8 cellular contexts compared by ENCODE assay signal in the genomic region with DNA sequence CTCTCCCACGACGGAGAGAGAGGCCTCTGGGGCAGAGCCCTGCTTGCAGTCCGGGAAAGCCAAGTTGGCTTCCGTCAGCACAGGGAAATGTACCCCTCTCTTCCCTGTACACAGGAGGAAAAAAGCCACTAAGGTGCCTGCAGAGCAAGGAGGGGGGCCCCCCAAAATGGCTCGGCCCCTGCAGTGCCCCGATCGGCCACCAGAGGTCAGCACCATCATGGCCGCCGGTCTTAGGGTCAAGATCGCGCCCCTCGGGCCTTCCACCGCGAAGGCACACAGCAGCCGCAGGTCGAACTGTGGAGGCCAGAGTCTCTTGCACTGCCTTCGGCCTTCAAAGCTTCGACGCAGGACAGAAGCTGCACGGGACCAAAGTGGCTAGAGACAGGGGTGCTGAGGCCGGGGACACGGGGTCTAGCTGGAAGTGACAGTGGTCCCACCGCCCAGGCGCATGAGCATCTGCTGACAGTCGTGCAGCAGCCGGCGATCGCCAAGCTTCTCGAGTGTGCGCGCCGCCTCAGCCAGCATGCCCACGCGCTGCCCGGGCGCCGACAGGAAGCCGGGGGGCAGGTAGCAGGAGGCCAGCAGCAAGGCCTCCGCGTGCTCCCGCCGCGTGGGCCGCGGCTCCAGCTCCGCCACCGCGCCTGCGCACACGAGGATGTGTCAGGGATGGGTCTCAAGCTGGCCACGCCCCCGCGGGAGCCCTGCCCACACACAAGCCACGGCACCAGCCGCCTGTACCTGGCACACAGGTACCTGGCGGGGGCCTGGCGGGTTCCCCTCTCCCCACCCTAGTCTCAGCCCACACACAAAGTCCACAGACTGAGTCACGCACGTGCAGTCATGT. TPM values are rescaled to one million over a fixed set of nuclear protein-coding genes. Genes with fewer than 3 reads are reported as not detected.
DNase-seq lines count a peak whose midpoint lies in the region; ATAC-seq and TF ChIP-seq lines count a peak whose summit lies in the region.

No MANE protein-coding gene starts in this region.

- H3K4me2 ChIP-seq in SK-N-SH = no peak overlapping the region

- TF ChIP-seq EP300 in SK-N-SH (IDR thresholded peaks at IDR 0.05; ENCODE audit: borderline replicate concordance in 1 of 2, low read depth in 1 of 2, low read length in 1 of 2) = no peak

- H3K27ac Mint-ChIP-seq in activated naive CD8-positive, alpha-beta T cell treated with anti-CD3 and anti-CD28 coated beads for 36 hours = peak overlapping the region; percentile 63

- ATAC-seq in GM18867 (IDR thresholded peaks at IDR 0.05; ENCODE audit: unreplicated experiment) = peak; percentile 32
- ATAC-seq in HG03039 (IDR thresholded peaks at IDR 0.05; ENCODE audit: unreplicated experiment) = no peak

- no peak overlapping the region for H2AFZ ChIP-seq in SK-N-SH (ENCODE audit: low read depth)

- H3K4me1 Mint-ChIP-seq in activated naive CD8-positive, alpha-beta T cell treated with anti-CD3 and anti-CD28 coated beads for 36 hours = peaks cover 25% of the 10 kb centered on the region

- TF ChIP-seq RAD21 in SK-N-SH (IDR thresholded peaks at IDR 0.05; ENCODE audit: low read length) = peak; percentile 80

- CTCF ChIA-PET in SK-N-SH (lab: Yijun Ruan, JAX) = interaction anchor here (0.7 to 5.3 kb wide), 40 partner anchors 9 to 223 kb away, joined by 3 to 72 read pairs (median 6); a partner anchor contains a TSS

- H3K9me2 ChIP-seq in SK-N-SH = no peaks in the 10 kb centered on the region

- H3K9me3 ChIP-seq in SK-N-SH (no peaks in the 10 kb centered on the region), cardiac muscle cell (ENCODE audit: low read depth) (no peaks in the 10 kb centered on the region)

- peaks cover 2 to 67% of the 10 kb centered on the region in 2 experiments for H3K36me3 ChIP-seq in SK-N-SH (replicated peaks in 1 of 2; ENCODE audit: control insufficient read depth in 1 of 2, insufficient read depth in 2 of 2, low read length in 1 of 2)
- no peaks in the 10 kb centered on the region for H3K36me3 ChIP-seq in cardiac muscle cell

- no peak overlapping the region for H3K4me3 Mint-ChIP-seq in activated naive CD8-positive, alpha-beta T cell treated with anti-CD3 and anti-CD28 coated beads for 36 hours

- H3F3A ChIP-seq in SK-N-SH (replicated peaks; ENCODE audit: insufficient read depth) = peaks cover 6% of the 10 kb centered on the region

- H3K9me3 Mint-ChIP-seq in activated naive CD8-positive, alpha-beta T cell treated with anti-CD3 and anti-CD28 coated beads for 36 hours = no peaks in the 10 kb centered on the region

- TF ChIP-seq CTCF in SK-N-SH (IDR thresholded peaks at IDR 0.05) (peak; percentile 98), cardiac muscle cell (IDR thresholded peaks at IDR 0.05; ENCODE audit: low read depth, low read length) (peak; percentile 97)

- no peaks in the 10 kb centered on the region for H4K20me1 ChIP-seq in SK-N-SH (ENCODE audit: insufficient read depth)

- H3K27me3 Mint-ChIP-seq in activated naive CD8-positive, alpha-beta T cell treated with anti-CD3 and anti-CD28 coated beads for 36 hours = no peaks in the 10 kb centered on the region

- H3K27ac ChIP-seq in SK-N-SH (ENCODE audit: low read depth in 2 of 2, low read length in 1 of 2) (peak overlapping the region in 1 of 2 experiments; percentile 62; a peak in 2 of 4 replicates), cardiac muscle cell (peak overlapping the region; percentile 33)

- H3K9ac ChIP-seq in SK-N-SH = no peak overlapping the region

- H3K4me1 ChIP-seq in SK-N-SH (ENCODE audit: control insufficient read depth in 1 of 2, insufficient read depth in 2 of 2, low read depth in 1 of 2, low read length in 1 of 2) (peaks cover 0 to 56% of the 10 kb centered on the region in 2 experiments; a peak in 3 of 4 replicates), cardiac muscle cell (ENCODE audit: low read depth) (peaks cover 38% of the 10 kb centered on the region)

- no peaks in the 10 kb centered on the region for H3K79me2 ChIP-seq in SK-N-SH (ENCODE audit: insufficient read depth)

- H3K27me3 ChIP-seq in SK-N-SH (ENCODE audit: insufficient read depth) = no peaks in the 10 kb centered on the region
- H3K27me3 ChIP-seq in cardiac muscle cell = no peaks in the 10 kb centered on the region

- DNase-seq in AG08396 (ENCODE audit: low spot score) (peak; percentile 91), SK-N-SH (peak; percentile 95), cardiac muscle cell (ENCODE audit: low read depth in 1 of 2, low spot score in 1 of 2) (peak; percentile 73 to 75), putamen (ENCODE audit: low spot score) (peak; percentile 71), middle frontal gyrus (ENCODE audit: extremely low spot score, low spot score) (no peak)
- DNase-seq in activated naive CD8-positive, alpha-beta T cell treated with anti-CD3 and anti-CD28 coated beads for 36 hours = peak; percentile 72

- H3K4me3 ChIP-seq in SK-N-SH (ENCODE audit: low read depth in 2 of 2, low read length in 1 of 2) (peak overlapping the region in 1 of 2 experiments; percentile 30; a peak in 1 of 4 replicates), cardiac muscle cell (no peak overlapping the region)

- POLR2A ChIA-PET in SK-N-SH (lab: Yijun Ruan, JAX) = interaction anchor here (0.6 to 1.9 kb wide), 4 partner anchors 22 to 49 kb away, joined by 4 to 8 read pairs (median 4); a partner anchor contains a TSS

- peaks cover 6% of the 10 kb centered on the region for H3K36me3 Mint-ChIP-seq in activated naive CD8-positive, alpha-beta T cell treated with anti-CD3 and anti-CD28 coated beads for 36 hours

- WGBS in SK-N-SH (ENCODE audit: low lambda C conversion rate) = 72% methylated on average over 20 of the region's 59 CpGs

TF ChIP-seq in SK-N-SH, 30 proteins besides CTCF, POLR2A, EP300 and RAD21:
- TF ChIP-seq FOSL2 (IDR thresholded peaks at IDR 0.05; ENCODE audit: borderline replicate concordance, low read depth) (no peak), GABPA (IDR thresholded peaks at IDR 0.05; ENCODE audit: low read depth) (no peak), SMC3 (IDR thresholded peaks at IDR 0.05; ENCODE audit: low read depth, low read length) (peak; percentile 86)

RNA-seq across cellular contexts. Expression of a gene that starts 24.4 kb away (rescaled TPM):
- polyA plus RNA-seq in SK-N-SH (2012; rRNA removed) (15.9 and 20.4 TPM in 2 replicates), cardiac muscle cell (28.5 and 38.9 TPM in 2 replicates)
- polyA plus RNA-seq in SK-N-SH (2012; cell fraction: cytosol; rRNA removed) = 5.3 and 8.6 TPM in 2 replicates
- polyA plus RNA-seq in SK-N-SH (2012; cell fraction: nucleus; rRNA removed) = 92.2 and 140 TPM in 2 replicates
- total RNA-seq in activated naive CD8-positive, alpha-beta T cell treated with anti-CD3 and anti-CD28 coated beads for 36 hours = 100 to 1,000 TPM; 123 to 131 TPM
- total RNA-seq in cardiac muscle cell = 36.4 and 45.9 TPM in 2 replicates
